In the genomic region with DNA sequence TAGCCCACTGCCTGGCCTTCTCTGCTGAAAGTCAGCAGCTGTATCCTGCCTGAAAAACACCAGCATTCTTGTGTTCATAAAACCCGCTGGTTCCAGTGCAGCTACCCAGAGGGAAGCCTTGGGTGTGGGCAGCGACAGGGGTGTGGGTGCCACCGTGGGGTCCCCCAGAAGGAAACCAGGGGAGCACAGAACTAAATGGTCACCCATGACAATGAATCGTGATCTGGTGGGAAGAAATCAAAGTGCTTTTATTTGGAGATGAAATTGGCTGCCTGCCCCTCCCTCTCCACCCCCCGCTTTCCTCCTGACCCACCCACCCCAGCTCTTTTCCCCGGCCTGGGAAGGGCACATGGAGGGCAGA, we compare ENCODE assay signal across 8 cellular contexts. TPM values are rescaled to one million over a fixed set of nuclear protein-coding genes. Genes with fewer than 3 reads are reported as not detected.
A peak's percentile ranks its signal among the peaks of the same experiment; 100 is the strongest.
DNase-seq lines count a peak whose midpoint lies in the region; ATAC-seq and TF ChIP-seq lines count a peak whose summit lies in the region.

No MANE protein-coding gene starts in this region.

- H3K4me3 ChIP-seq in CD8-positive, alpha-beta memory T cell (ENCODE audit: low read length): no peak overlapping the region
- H3K4me3 ChIP-seq in SJSA1 (peak overlapping the region; percentile 13; the same call in 1 of the 2 replicates), fibroblast of pulmonary artery (replicated peaks; ENCODE audit: low read depth, low read length) (peak overlapping the region; percentile 34), trophoblast cell (ENCODE audit: low read depth, low read length) (no peak overlapping the region)

- TF ChIP-seq POLR2A in GM18505 (IDR thresholded peaks at IDR 0.05; ENCODE audit: borderline replicate concordance, extremely low read depth, insufficient read depth, insufficient read length): no peak

- WGBS in trophoblast cell (ENCODE audit: extremely low coverage, insufficient coverage, insufficient read length): no CpG with 5 or more reads among the region's 6 CpGs

- CTCF ChIA-PET in CD8-positive, alpha-beta memory T cell (lab: Charles Lee): interaction anchor here (0.9 kb wide), 2 partner anchors 8 to 302 kb away, joined by 3 read pairs; no protein-coding TSS in a partner anchor

- H3K18ac ChIP-seq in trophoblast cell (ENCODE audit: low read length): peak overlapping the region; percentile 26

- DNase-seq in CD8-positive, alpha-beta memory T cell: no peak
- DNase-seq in SJSA1 (ENCODE audit: low read depth in 1 of 2, low spot score in 2 of 2) (peak in 1 of 2 experiments; percentile 64), fibroblast of pulmonary artery (ENCODE audit: low read depth) (peak; percentile 64), trophoblast cell (no peak), KG1 (lab: John Stamatoyannopoulos, UW) (no peak)

- H2AFZ ChIP-seq in trophoblast cell (ENCODE audit: insufficient read depth, low read length, poor library complexity): no peak overlapping the region

- peaks cover 4 to 60% (median 13%) of the 10 kb centered on the region in 3 donors for H3K36me3 Mint-ChIP-seq in CD8-positive, alpha-beta memory T cell

- H3K79me2 ChIP-seq in trophoblast cell (ENCODE audit: control insufficient read depth, insufficient read depth, low read length, poor library complexity): peaks cover 2% of the 10 kb centered on the region

- peak overlapping the region; percentile 34 for H2BK120ac ChIP-seq in trophoblast cell (ENCODE audit: insufficient read depth, low read length, poor library complexity)

- H3K4me1 ChIP-seq in CD8-positive, alpha-beta memory T cell (ENCODE audit: insufficient read depth, low read length): peaks cover 78% of the 10 kb centered on the region
- H3K4me1 ChIP-seq in SJSA1 (replicated peaks) (peaks cover 34% of the 10 kb centered on the region), trophoblast cell (ENCODE audit: control insufficient read depth in 1 of 2, insufficient read depth in 2 of 2, low read length in 2 of 2) (peaks cover 22 to 37% of the 10 kb centered on the region in 2 experiments)

- no peaks in the 10 kb centered on the region for H3K9me3 Mint-ChIP-seq in CD8-positive, alpha-beta memory T cell

- H3K79me1 ChIP-seq in trophoblast cell (ENCODE audit: low read length): peaks cover 12% of the 10 kb centered on the region

- no peaks in the 10 kb centered on the region for H3K9me3 ChIP-seq in CD8-positive, alpha-beta memory T cell (ENCODE audit: low read length)
- no peaks in the 10 kb centered on the region for H3K9me3 ChIP-seq in SJSA1 (replicated peaks)
- H3K9me3 ChIP-seq in trophoblast cell (ENCODE audit: insufficient read depth, low read depth, low read length): peaks cover 6% of the 10 kb centered on the region

- no peak overlapping the region for H2AK5ac ChIP-seq in trophoblast cell (ENCODE audit: low read length)

- H3K14ac ChIP-seq in trophoblast cell (ENCODE audit: low read length): peak overlapping the region; percentile 55

- H3K36me3 ChIP-seq in CD8-positive, alpha-beta memory T cell (ENCODE audit: insufficient read depth, low read length): peaks cover 37% of the 10 kb centered on the region
- H3K36me3 ChIP-seq in SJSA1: peaks cover 5% of the 10 kb centered on the region; the same call in 1 of the 2 replicates
- peaks cover 3 to 10% of the 10 kb centered on the region in 2 experiments for H3K36me3 ChIP-seq in trophoblast cell (ENCODE audit: control insufficient read depth in 1 of 2, insufficient read depth in 2 of 2, low read length in 2 of 2)

- H4K91ac ChIP-seq in trophoblast cell (ENCODE audit: low read depth, low read length): peak overlapping the region; percentile 78

- POLR2A ChIA-PET in CD8-positive, alpha-beta memory T cell (lab: Charles Lee): no interaction called here

- peaks cover 62 to 85% (median 73%) of the 10 kb centered on the region in 3 donors for H3K4me1 Mint-ChIP-seq in CD8-positive, alpha-beta memory T cell

- H3K27me3 Mint-ChIP-seq in CD8-positive, alpha-beta memory T cell: peaks cover 0 to 6% of the 10 kb centered on the region in 2 donors

- no peak overlapping the region for H4K12ac ChIP-seq in trophoblast cell (ENCODE audit: low read depth, low read length)

- no peak for TF ChIP-seq CTCF in fibroblast of pulmonary artery (IDR thresholded peaks at IDR 0.05; ENCODE audit: low read length, missing control alignments)

- H3K27me3 ChIP-seq in CD8-positive, alpha-beta memory T cell (ENCODE audit: insufficient read depth, low read length, poor library complexity, severe bottlenecking): no peaks in the 10 kb centered on the region
- H3K27me3 ChIP-seq in SJSA1 (replicated peaks): no peaks in the 10 kb centered on the region
- no peaks in the 10 kb centered on the region for H3K27me3 ChIP-seq in trophoblast cell (ENCODE audit: insufficient read depth, low read length)

- H3K4ac ChIP-seq in trophoblast cell (ENCODE audit: low read depth, low read length): no peak overlapping the region

- peak overlapping the region; percentile 61 to 94 (median 82) for H3K27ac Mint-ChIP-seq in CD8-positive, alpha-beta memory T cell

- H4K8ac ChIP-seq in trophoblast cell (ENCODE audit: low read depth, low read length): peak overlapping the region; percentile 4

- ATAC-seq in GM18505 (IDR thresholded peaks at IDR 0.05; ENCODE audit: unreplicated experiment): no peak
- ATAC-seq in HG03521 (IDR thresholded peaks at IDR 0.05; ENCODE audit: unreplicated experiment): no peak
- no peak for ATAC-seq in HG03108 (IDR thresholded peaks at IDR 0.05; ENCODE audit: unreplicated experiment)

- no peak overlapping the region for H3K27ac ChIP-seq in CD8-positive, alpha-beta memory T cell (ENCODE audit: low read depth, low read length)
- peak overlapping the region; percentile 93 for H3K27ac ChIP-seq in SJSA1
- H3K27ac ChIP-seq in trophoblast cell (ENCODE audit: low read depth, low read length): peak overlapping the region; percentile 94

- peak overlapping the region; percentile 17 to 87 (median 63) for H3K4me3 Mint-ChIP-seq in CD8-positive, alpha-beta memory T cell

- H3K4me2 ChIP-seq in trophoblast cell (ENCODE audit: low read length): peak overlapping the region; percentile 38

- no peak overlapping the region for H3K9ac ChIP-seq in trophoblast cell (ENCODE audit: low read length)

- H2BK12ac ChIP-seq in trophoblast cell (ENCODE audit: low read length): peak overlapping the region; percentile 5

- peak overlapping the region; percentile 71 for H2BK5ac ChIP-seq in trophoblast cell (ENCODE audit: low read depth, low read length, poor library complexity)

- H3K23ac ChIP-seq in trophoblast cell (ENCODE audit: low read length): no peak overlapping the region

RNA-seq across cellular contexts. Expression of a gene that starts 13.7 kb away (rescaled TPM):
- 10 to 100 TPM; 26.4 to 27.1 TPM for total RNA-seq in CD8-positive, alpha-beta memory T cell
- 123 TPM for polyA plus RNA-seq in CD8-positive, alpha-beta memory T cell
- 17.2 and 19.8 TPM in 2 replicates for total RNA-seq in SJSA1 (2014; rRNA removed; shearing (Covaris generic))
- polyA plus RNA-seq in trophoblast cell (2013): 12.8 and 13.0 TPM in 2 replicates

Comparison
In these comparisons a context has a peak if more than half of its experiments do, and no peak if none do; other contexts are left out.
1. H3K4me3 ChIP-seq: peak in SJSA1 (single experiment) and fibroblast of pulmonary artery (single experiment); none in CD8-positive, alpha-beta memory T cell (single experiment) and trophoblast cell (single experiment).